Comparison of ENCODE assay signal across 1 cellular context in genomic region chr2:44201648-44202047, GRCh38.
TF ChIP-seq lines count a peak whose summit lies in the region.

No MANE protein-coding gene starts in this region.

TF ChIP-seq in endothelial cell of umbilical vein, 7 proteins besides CTCF, POLR2A, EP300 and RAD21:
- TF ChIP-seq JUN (IDR thresholded peaks at IDR 0.05; ENCODE audit: borderline replicate concordance, insufficient read depth, insufficient read length, low read depth) (no peak), EZH2 (IDR thresholded peaks at IDR 0.05; ENCODE audit: borderline replicate concordance, low read depth, low read length, severe bottlenecking) (no peak), MAX (IDR thresholded peaks at IDR 0.05; ENCODE audit: insufficient read depth, insufficient read length) (no peak), FOS (IDR thresholded peaks at IDR 0.05; ENCODE audit: borderline replicate concordance, insufficient read depth, low read length) (no peak), GATA2 (IDR thresholded peaks at IDR 0.05; ENCODE audit: insufficient read depth, insufficient read length, low read depth, low read length) (no peak), MYC (IDR thresholded peaks at IDR 0.05; ENCODE audit: low read depth, low read length) (no peak), POLR2AphosphoS5 (IDR thresholded peaks at IDR 0.05; ENCODE audit: insufficient read depth, low read depth, low read length) (no peak)
